In genomic region chr17:45388604-45389325, GRCh38 we compare ENCODE assay signal across 1 cellular context.
TF ChIP-seq lines count a peak whose summit lies in the region.

No MANE protein-coding gene starts in this region.

TF ChIP-seq in H1, 55 proteins besides CTCF, POLR2A, EP300 and RAD21 (continued from another document):
- TF ChIP-seq, protein P1, sequence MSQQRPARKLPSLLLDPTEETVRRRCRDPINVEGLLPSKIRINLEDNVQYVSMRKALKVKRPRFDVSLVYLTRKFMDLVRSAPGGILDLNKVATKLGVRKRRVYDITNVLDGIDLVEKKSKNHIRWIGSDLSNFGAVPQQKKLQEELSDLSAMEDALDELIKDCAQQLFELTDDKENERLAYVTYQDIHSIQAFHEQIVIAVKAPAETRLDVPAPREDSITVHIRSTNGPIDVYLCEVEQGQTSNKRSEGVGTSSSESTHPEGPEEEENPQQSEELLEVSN (IDR thresholded peaks at IDR 0.05): no peak
- no peak for TF ChIP-seq TEAD4 (IDR thresholded peaks at IDR 0.05; ENCODE audit: low read depth, low read length)
